In genomic region chr3:189258261-189258660, GRCh38 we compare ENCODE assay signal across 32 cellular contexts.
"Had no signal": no experiment of that assay in that cellular context is flagged by ENCODE, and none has a peak within 500 bp of the region (broad histone marks: within the 10 kb centered on the region; RNA-seq: fewer than 3 reads in every experiment).

No MANE protein-coding gene starts in this region.

- H3K4me1 ChIP-seq: colonic mucosa, esophagus squamous epithelium, prostate gland, testis had no signal

- H3K27ac Mint-ChIP-seq: dendritic cell treated with granulocyte-macrophage colony-stimulating factor and Interleukin-4, amounts not matched to agents 40 ng/mL and 50 ng/mL, for 4 days; immature natural killer cell; mesothelial cell of epicardium; naive B cell; natural killer cell treated with Interleukin-12 subunit alpha and Interleukin-12 subunit beta and Interleukin-15 and Interleukin-18, amount 100 ng/mL, for 72 hours; stimulated activated effector memory CD8-positive, alpha-beta T cell treated with anti-CD3 and anti-CD28 coated beads, Interleukin-12 subunit alpha, Interleukin-12 subunit beta, amount 100 ng/mL, for 72 hours; type B pancreatic cell had no signal

- H3K9me3 Mint-ChIP-seq: dendritic cell treated with granulocyte-macrophage colony-stimulating factor and Interleukin-4, amounts not matched to agents 40 ng/mL and 50 ng/mL, for 4 days; stimulated activated effector memory CD8-positive, alpha-beta T cell treated with anti-CD3 and anti-CD28 coated beads, Interleukin-12 subunit alpha, Interleukin-12 subunit beta, amount 100 ng/mL, for 72 hours had no signal

- H3K4me3 Mint-ChIP-seq: dendritic cell treated with granulocyte-macrophage colony-stimulating factor and Interleukin-4, amounts not matched to agents 40 ng/mL and 50 ng/mL, for 4 days; immature natural killer cell; mesothelial cell of epicardium; naive B cell; natural killer cell treated with Interleukin-12 subunit alpha and Interleukin-12 subunit beta and Interleukin-15 and Interleukin-18, amount 100 ng/mL, for 72 hours; neural crest cell; stimulated activated effector memory CD8-positive, alpha-beta T cell treated with anti-CD3 and anti-CD28 coated beads, Interleukin-12 subunit alpha, Interleukin-12 subunit beta, amount 100 ng/mL, for 72 hours; type B pancreatic cell had no signal

- H3K27ac ChIP-seq: colonic mucosa, esophagus squamous epithelium, heart right ventricle, prostate gland, right atrium auricular region, testis, tibial artery had no signal

- H3K36me3 ChIP-seq: colonic mucosa, esophagus squamous epithelium, heart right ventricle, prostate gland, right atrium auricular region, tibial artery had no signal

- ATAC-seq: heart right ventricle; left lobe of liver; mucosa of descending colon; natural killer cell treated with Interleukin-12 subunit alpha and Interleukin-12 subunit beta and Interleukin-15 and Interleukin-18, amount 100 ng/mL, for 72 hours; sciatic nerve; stimulated activated effector memory CD8-positive, alpha-beta T cell treated with anti-CD3 and anti-CD28 coated beads, Interleukin-12 subunit alpha, Interleukin-12 subunit beta, amount 100 ng/mL, for 72 hours had no signal

- H3K4me1 Mint-ChIP-seq: immature natural killer cell; mesothelial cell of epicardium; naive B cell; neural crest cell; stimulated activated effector memory CD8-positive, alpha-beta T cell treated with anti-CD3 and anti-CD28 coated beads, Interleukin-12 subunit alpha, Interleukin-12 subunit beta, amount 100 ng/mL, for 72 hours had no signal

- H3K9me3 ChIP-seq: colonic mucosa, mucosa of descending colon, prostate gland, right atrium auricular region, testis had no signal

- H3K27me3 ChIP-seq: colonic mucosa, esophagus squamous epithelium, heart right ventricle, right atrium auricular region, testis, tibial artery had no signal

- H3K36me3 Mint-ChIP-seq: immature natural killer cell; stimulated activated effector memory CD8-positive, alpha-beta T cell treated with anti-CD3 and anti-CD28 coated beads, Interleukin-12 subunit alpha, Interleukin-12 subunit beta, amount 100 ng/mL, for 72 hours had no signal

- H3K4me3 ChIP-seq: colonic mucosa, esophagus squamous epithelium, heart right ventricle, mucosa of descending colon, prostate gland, right atrium auricular region, smooth muscle cell, testis, tibial artery had no signal

- H3K4me2 ChIP-seq: smooth muscle cell had no signal

- DNase-seq: colonic mucosa; effector memory CD4-positive, alpha-beta T cell; erythroblast; esophagus squamous epithelium; foreskin melanocyte; glutamatergic neuron; heart right ventricle; hippocampal formation; immature natural killer cell; islet precursor cell; mesenchymal stem cell; mucosa of descending colon; naive B cell; nucleus accumbens; stimulated activated CD4-positive, alpha-beta T cell treated with anti-CD3 and anti-CD28 coated beads, Interleukin-12 subunit alpha, Interleukin-12 subunit beta, amount 100 ng/mL, for 4 hours; stimulated activated CD4-positive, alpha-beta T cell treated with anti-CD3 and anti-CD28 coated beads, Interleukin-1b, Interleukin-23, amount 100 ng/mL, for 48 hours; stimulated activated CD4-positive, alpha-beta T cell treated with anti-CD3 and anti-CD28 coated beads, Interleukin-4, amount 100 ng/mL, for 24 hours; stimulated activated naive CD4-positive, alpha-beta T cell treated with Interleukin-2 at 50 U/mL for 16 hours; substantia nigra; testis; tibial artery had no signal
